1 cellular context compared by ENCODE assay signal in genomic region chr9:35731415-35732184, GRCh38.
A peak's percentile ranks its signal among the peaks of the same experiment; 100 is the strongest.
TF ChIP-seq lines count a peak whose summit lies in the region.

No MANE protein-coding gene starts in this region.

TF ChIP-seq in K562, 482 proteins besides CTCF, POLR2A, EP300 and RAD21 (continued from another document and continues in another):
- TF ChIP-seq, protein P1, sequence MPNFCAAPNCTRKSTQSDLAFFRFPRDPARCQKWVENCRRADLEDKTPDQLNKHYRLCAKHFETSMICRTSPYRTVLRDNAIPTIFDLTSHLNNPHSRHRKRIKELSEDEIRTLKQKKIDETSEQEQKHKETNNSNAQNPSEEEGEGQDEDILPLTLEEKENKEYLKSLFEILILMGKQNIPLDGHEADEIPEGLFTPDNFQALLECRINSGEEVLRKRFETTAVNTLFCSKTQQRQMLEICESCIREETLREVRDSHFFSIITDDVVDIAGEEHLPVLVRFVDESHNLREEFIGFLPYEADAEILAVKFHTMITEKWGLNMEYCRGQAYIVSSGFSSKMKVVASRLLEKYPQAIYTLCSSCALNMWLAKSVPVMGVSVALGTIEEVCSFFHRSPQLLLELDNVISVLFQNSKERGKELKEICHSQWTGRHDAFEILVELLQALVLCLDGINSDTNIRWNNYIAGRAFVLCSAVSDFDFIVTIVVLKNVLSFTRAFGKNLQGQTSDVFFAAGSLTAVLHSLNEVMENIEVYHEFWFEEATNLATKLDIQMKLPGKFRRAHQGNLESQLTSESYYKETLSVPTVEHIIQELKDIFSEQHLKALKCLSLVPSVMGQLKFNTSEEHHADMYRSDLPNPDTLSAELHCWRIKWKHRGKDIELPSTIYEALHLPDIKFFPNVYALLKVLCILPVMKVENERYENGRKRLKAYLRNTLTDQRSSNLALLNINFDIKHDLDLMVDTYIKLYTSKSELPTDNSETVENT (CRISPR knock-in tag; IDR thresholded peaks at IDR 0.05), result no peak
- TF ChIP-seq ZNF780A (CRISPR knock-in tag; IDR thresholded peaks at IDR 0.05) (no peak), ATF1 (CRISPR knock-in tag; IDR thresholded peaks at IDR 0.05) (no peak), ATF1 (tag; IDR thresholded peaks at IDR 0.05) (peak; percentile 46), PURB (CRISPR knock-in tag; IDR thresholded peaks at IDR 0.05; ENCODE audit: low read depth) (no peak), CEBPB (tag; IDR thresholded peaks at IDR 0.05) (no peak), ZNF655 (CRISPR knock-in tag; IDR thresholded peaks at IDR 0.05) (no peak), POLR2B (IDR thresholded peaks at IDR 0.05; ENCODE audit: low read depth, partially characterized antibody) (peak; percentile 53), SMAD1 (IDR thresholded peaks at IDR 0.05; ENCODE audit: low read depth, low read length, partially characterized antibody) (no peak), CLOCK (CRISPR knock-in tag; IDR thresholded peaks at IDR 0.05; ENCODE audit: borderline replicate concordance) (no peak), U2AF2 (optimal IDR thresholded peaks at IDR 0.05; ENCODE audit: low read depth, low read length) (no peak), CBX1 (IDR thresholded peaks at IDR 0.05; ENCODE audit: low read depth) (no peak), SRF (CRISPR knock-in tag; IDR thresholded peaks at IDR 0.05) (no peak), SMAD3 (CRISPR knock-in tag; conservative IDR thresholded peaks at IDR 0.05) (no peak), MTA2 (IDR thresholded peaks at IDR 0.05; ENCODE audit: low read depth) (no peak), MYBL2 (IDR thresholded peaks at IDR 0.05; ENCODE audit: low read depth) (no peak), MYBL2 (CRISPR knock-in tag; IDR thresholded peaks at IDR 0.05; ENCODE audit: borderline replicate concordance) (no peak), ZNF134 (CRISPR knock-in tag; conservative IDR thresholded peaks at IDR 0.05) (no peak), AFF4 (CRISPR knock-in tag; IDR thresholded peaks at IDR 0.05) (no peak; the same call in 1 of the 2 replicates), EP400 (IDR thresholded peaks at IDR 0.05) (peak; percentile 16; the same call in 1 of the 2 replicates), TEAD1 (CRISPR knock-in tag; IDR thresholded peaks at IDR 0.05) (no peak), PHF20 (IDR thresholded peaks at IDR 0.05; ENCODE audit: partially characterized antibody) (no peak), BCL6 (CRISPR knock-in tag; IDR thresholded peaks at IDR 0.05) (no peak)
- TF ChIP-seq, protein P2, sequence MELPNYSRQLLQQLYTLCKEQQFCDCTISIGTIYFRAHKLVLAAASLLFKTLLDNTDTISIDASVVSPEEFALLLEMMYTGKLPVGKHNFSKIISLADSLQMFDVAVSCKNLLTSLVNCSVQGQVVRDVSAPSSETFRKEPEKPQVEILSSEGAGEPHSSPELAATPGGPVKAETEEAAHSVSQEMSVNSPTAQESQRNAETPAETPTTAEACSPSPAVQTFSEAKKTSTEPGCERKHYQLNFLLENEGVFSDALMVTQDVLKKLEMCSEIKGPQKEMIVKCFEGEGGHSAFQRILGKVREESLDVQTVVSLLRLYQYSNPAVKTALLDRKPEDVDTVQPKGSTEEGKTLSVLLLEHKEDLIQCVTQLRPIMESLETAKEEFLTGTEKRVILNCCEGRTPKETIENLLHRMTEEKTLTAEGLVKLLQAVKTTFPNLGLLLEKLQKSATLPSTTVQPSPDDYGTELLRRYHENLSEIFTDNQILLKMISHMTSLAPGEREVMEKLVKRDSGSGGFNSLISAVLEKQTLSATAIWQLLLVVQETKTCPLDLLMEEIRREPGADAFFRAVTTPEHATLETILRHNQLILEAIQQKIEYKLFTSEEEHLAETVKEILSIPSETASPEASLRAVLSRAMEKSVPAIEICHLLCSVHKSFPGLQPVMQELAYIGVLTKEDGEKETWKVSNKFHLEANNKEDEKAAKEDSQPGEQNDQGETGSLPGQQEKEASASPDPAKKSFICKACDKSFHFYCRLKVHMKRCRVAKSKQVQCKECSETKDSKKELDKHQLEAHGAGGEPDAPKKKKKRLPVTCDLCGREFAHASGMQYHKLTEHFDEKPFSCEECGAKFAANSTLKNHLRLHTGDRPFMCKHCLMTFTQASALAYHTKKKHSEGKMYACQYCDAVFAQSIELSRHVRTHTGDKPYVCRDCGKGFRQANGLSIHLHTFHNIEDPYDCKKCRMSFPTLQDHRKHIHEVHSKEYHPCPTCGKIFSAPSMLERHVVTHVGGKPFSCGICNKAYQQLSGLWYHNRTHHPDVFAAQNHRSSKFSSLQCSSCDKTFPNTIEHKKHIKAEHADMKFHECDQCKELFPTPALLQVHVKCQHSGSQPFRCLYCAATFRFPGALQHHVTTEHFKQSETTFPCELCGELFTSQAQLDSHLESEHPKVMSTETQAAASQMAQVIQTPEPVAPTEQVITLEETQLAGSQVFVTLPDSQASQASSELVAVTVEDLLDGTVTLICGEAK (IDR thresholded peaks at IDR 0.05), result no peak
- TF ChIP-seq, protein P2 (CRISPR knock-in tag; IDR thresholded peaks at IDR 0.05), result no peak
- TF ChIP-seq, protein P3, sequence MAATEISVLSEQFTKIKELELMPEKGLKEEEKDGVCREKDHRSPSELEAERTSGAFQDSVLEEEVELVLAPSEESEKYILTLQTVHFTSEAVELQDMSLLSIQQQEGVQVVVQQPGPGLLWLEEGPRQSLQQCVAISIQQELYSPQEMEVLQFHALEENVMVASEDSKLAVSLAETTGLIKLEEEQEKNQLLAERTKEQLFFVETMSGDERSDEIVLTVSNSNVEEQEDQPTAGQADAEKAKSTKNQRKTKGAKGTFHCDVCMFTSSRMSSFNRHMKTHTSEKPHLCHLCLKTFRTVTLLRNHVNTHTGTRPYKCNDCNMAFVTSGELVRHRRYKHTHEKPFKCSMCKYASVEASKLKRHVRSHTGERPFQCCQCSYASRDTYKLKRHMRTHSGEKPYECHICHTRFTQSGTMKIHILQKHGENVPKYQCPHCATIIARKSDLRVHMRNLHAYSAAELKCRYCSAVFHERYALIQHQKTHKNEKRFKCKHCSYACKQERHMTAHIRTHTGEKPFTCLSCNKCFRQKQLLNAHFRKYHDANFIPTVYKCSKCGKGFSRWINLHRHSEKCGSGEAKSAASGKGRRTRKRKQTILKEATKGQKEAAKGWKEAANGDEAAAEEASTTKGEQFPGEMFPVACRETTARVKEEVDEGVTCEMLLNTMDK (IDR thresholded peaks at IDR 0.05; ENCODE audit: borderline replicate concordance, insufficient read depth, low read depth, low read length, poor library complexity, severe bottlenecking), result no peak
- TF ChIP-seq, protein P4, sequence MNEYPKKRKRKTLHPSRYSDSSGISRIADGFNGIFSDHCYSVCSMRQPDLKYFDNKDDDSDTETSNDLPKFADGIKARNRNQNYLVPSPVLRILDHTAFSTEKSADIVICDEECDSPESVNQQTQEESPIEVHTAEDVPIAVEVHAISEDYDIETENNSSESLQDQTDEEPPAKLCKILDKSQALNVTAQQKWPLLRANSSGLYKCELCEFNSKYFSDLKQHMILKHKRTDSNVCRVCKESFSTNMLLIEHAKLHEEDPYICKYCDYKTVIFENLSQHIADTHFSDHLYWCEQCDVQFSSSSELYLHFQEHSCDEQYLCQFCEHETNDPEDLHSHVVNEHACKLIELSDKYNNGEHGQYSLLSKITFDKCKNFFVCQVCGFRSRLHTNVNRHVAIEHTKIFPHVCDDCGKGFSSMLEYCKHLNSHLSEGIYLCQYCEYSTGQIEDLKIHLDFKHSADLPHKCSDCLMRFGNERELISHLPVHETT (CRISPR knock-in tag; conservative IDR thresholded peaks at IDR 0.05 in 1 of 2, IDR thresholded peaks at IDR 0.05 in 1 of 2), result no peak
